33 cellular contexts compared by ENCODE assay signal in genomic region chr4:69907151-69907550, GRCh38. TPM values are rescaled to one million over a fixed set of nuclear protein-coding genes. Genes with fewer than 3 reads are reported as not detected.
DNase-seq lines count a peak whose midpoint lies in the region; ATAC-seq and TF ChIP-seq lines count a peak whose summit lies in the region.
"Had no signal": no experiment of that assay in that cellular context is flagged by ENCODE, and none has a peak within 500 bp of the region (broad histone marks: within the 10 kb centered on the region; RNA-seq: fewer than 3 reads in every experiment).

No MANE protein-coding gene starts in this region.

- H3K27me3 Mint-ChIP-seq in activated CD4-positive, alpha-beta memory T cell treated with anti-CD3 and anti-CD28 coated beads, Interleukin-2, amount 10 ng/mL, durations not matched to agents 7 days and 5 days = no peaks in the 10 kb centered on the region
- peaks cover 1% of the 10 kb centered on the region for H3K27me3 Mint-ChIP-seq in glutamatergic neuron (ENCODE audit: unreplicated experiment)
- H3K27me3 Mint-ChIP-seq: central memory CD8-positive, alpha-beta T cell; memory B cell had no signal

- no peaks in the 10 kb centered on the region for H3K36me3 ChIP-seq in brain microvascular endothelial cell (replicated peaks)
- H3K36me3 ChIP-seq in smooth muscle cell (ENCODE audit: low read depth) = no peaks in the 10 kb centered on the region
- H3K36me3 ChIP-seq: BLaER1, left lung, pancreas had no signal

- no peak for ATAC-seq in GM21528 (IDR thresholded peaks at IDR 0.05; ENCODE audit: low FRiP score, unreplicated experiment)
- ATAC-seq: activated CD4-positive, alpha-beta T cell treated with anti-CD3 and anti-CD28 coated beads for 36 hours; esophagus mucosa; HCT116; left lung; pancreas had no signal

- WGBS in smooth muscle cell (ENCODE audit: low lambda C conversion rate) = 10% methylated on average over 1 of the region's 1 CpG

- no peaks in the 10 kb centered on the region for H3F3A ChIP-seq in smooth muscle cell (ENCODE audit: low read depth)

- no peak overlapping the region for H3K9ac ChIP-seq in smooth muscle cell (ENCODE audit: low read depth)
- H3K9ac ChIP-seq: BLaER1 had no signal

- H3K4me3 ChIP-seq in brain microvascular endothelial cell (ENCODE audit: low read depth, low read length) (no peak overlapping the region), fibroblast of the aortic adventitia (ENCODE audit: low read depth, low read length) (no peak overlapping the region), smooth muscle cell (no peak overlapping the region)
- H3K4me3 ChIP-seq: BLaER1, left lung, pancreas, skin epidermis had no signal

- POLR2A ChIA-PET in activated CD4-positive, alpha-beta memory T cell treated with anti-CD3 and anti-CD28 coated beads, Interleukin-2, amount 10 ng/mL, durations not matched to agents 7 days and 5 days (lab: Charles Lee) = no interaction called here

- H4K20me1 ChIP-seq in smooth muscle cell (ENCODE audit: low read depth) = no peaks in the 10 kb centered on the region
- H4K20me1 ChIP-seq: BLaER1 had no signal

- peak overlapping the region; percentile 52 for H3K4me2 ChIP-seq in smooth muscle cell
- H3K4me2 ChIP-seq: BLaER1 had no signal

- no peak for TF ChIP-seq CTCF in brain microvascular endothelial cell (IDR thresholded peaks at IDR 0.05; ENCODE audit: low read depth, low read length, missing control alignments)
- TF ChIP-seq CTCF in fibroblast of the aortic adventitia (IDR thresholded peaks at IDR 0.05; ENCODE audit: insufficient read depth, low read length) = no peak
- no peak for TF ChIP-seq CTCF in smooth muscle cell (IDR thresholded peaks at IDR 0.05; ENCODE audit: borderline replicate concordance, insufficient read depth, poor library complexity, severe bottlenecking)
- no peak for TF ChIP-seq CTCF in glutamatergic neuron (IDR thresholded peaks at IDR 0.05; ENCODE audit: partially characterized antibody, unreplicated experiment)

- H3K9me3 ChIP-seq in smooth muscle cell (replicated peaks; ENCODE audit: low read depth) = no peaks in the 10 kb centered on the region
- H3K9me3 ChIP-seq: BLaER1, left lung, pancreas had no signal

- peak overlapping the region; percentile 25 for H2AFZ ChIP-seq in smooth muscle cell (ENCODE audit: low read depth)

- peaks cover 5% of the 10 kb centered on the region for H3K4me1 ChIP-seq in smooth muscle cell (ENCODE audit: low read depth)
- H3K4me1 ChIP-seq: BLaER1, left lung, pancreas had no signal

- no peak overlapping the region for H3K4me3 Mint-ChIP-seq in activated CD4-positive, alpha-beta memory T cell treated with anti-CD3 and anti-CD28 coated beads, Interleukin-2, amount 10 ng/mL, durations not matched to agents 7 days and 5 days
- H3K4me3 Mint-ChIP-seq in glutamatergic neuron (ENCODE audit: unreplicated experiment) = no peak overlapping the region
- H3K4me3 Mint-ChIP-seq: activated CD4-positive, alpha-beta T cell treated with anti-CD3 and anti-CD28 coated beads for 36 hours; activated naive CD8-positive, alpha-beta T cell treated with anti-CD3 and anti-CD28 coated beads for 36 hours; central memory CD8-positive, alpha-beta T cell; endodermal cell; memory B cell; T-helper 2 cell treated with Interferon-gamma antibody and Interleukin-4, amounts not matched to agents 5 μg/mL and 100 μg/mL, for 36 hours had no signal

- in situ Hi-C loops in brain microvascular endothelial cell (cut with HindIII; ENCODE audit: low pct_ligation_motif_present, low sequenced_read_pairs) = no loop called here

- H3K9me3 Mint-ChIP-seq in activated CD4-positive, alpha-beta memory T cell treated with anti-CD3 and anti-CD28 coated beads, Interleukin-2, amount 10 ng/mL, durations not matched to agents 7 days and 5 days = no peaks in the 10 kb centered on the region
- H3K9me3 Mint-ChIP-seq in glutamatergic neuron (ENCODE audit: unreplicated experiment) = no peaks in the 10 kb centered on the region
- H3K9me3 Mint-ChIP-seq: activated naive CD8-positive, alpha-beta T cell treated with anti-CD3 and anti-CD28 coated beads for 36 hours; endodermal cell; memory B cell had no signal

- H3K36me3 Mint-ChIP-seq in activated CD4-positive, alpha-beta memory T cell treated with anti-CD3 and anti-CD28 coated beads, Interleukin-2, amount 10 ng/mL, durations not matched to agents 7 days and 5 days (ENCODE audit: low read depth) = no peaks in the 10 kb centered on the region
- H3K36me3 Mint-ChIP-seq in glutamatergic neuron (ENCODE audit: unreplicated experiment) = no peaks in the 10 kb centered on the region
- H3K36me3 Mint-ChIP-seq: activated naive CD8-positive, alpha-beta T cell treated with anti-CD3 and anti-CD28 coated beads for 36 hours; memory B cell had no signal

- DNase-seq in HS-5 (ENCODE audit: low read depth) = peak; percentile 38
- DNase-seq in brain microvascular endothelial cell = peak; percentile 48
- peak; percentile 15 for DNase-seq in fibroblast of the aortic adventitia (ENCODE audit: low read depth)
- DNase-seq in smooth muscle cell (lab: John Stamatoyannopoulos, UW; ENCODE audit: unreplicated experiment) = no peak
- DNase-seq in activated CD4-positive, alpha-beta memory T cell treated with anti-CD3 and anti-CD28 coated beads, Interleukin-2, amount 10 ng/mL, durations not matched to agents 7 days and 5 days = no peak
- no peak for DNase-seq in glutamatergic neuron
- DNase-seq: activated CD4-positive, alpha-beta T cell treated with anti-CD3 and anti-CD28 coated beads for 36 hours; activated CD8-positive, alpha-beta memory T cell treated with anti-CD3 and anti-CD28 coated beads for 24 hours; activated effector memory CD4-positive, alpha-beta T cell treated with anti-CD3 and anti-CD28 coated beads, Interleukin-2, amount 50 U/mL, for 16 hours; activated naive CD8-positive, alpha-beta T cell treated with anti-CD3 and anti-CD28 coated beads for 36 hours; dermis blood vessel endothelial cell; endodermal cell; Kasumi-1; left lung; NCI-H1436; NCI-H345; NCI-H748 treated with DMSO at 0.1 percent for 48 hours; pancreas; SIG-M5; stimulated activated naive CD4-positive, alpha-beta T cell had no signal

- H3K79me2 ChIP-seq in smooth muscle cell (ENCODE audit: low read depth) = no peaks in the 10 kb centered on the region

- H3K4me1 Mint-ChIP-seq in activated CD4-positive, alpha-beta memory T cell treated with anti-CD3 and anti-CD28 coated beads, Interleukin-2, amount 10 ng/mL, durations not matched to agents 7 days and 5 days = peaks cover 2% of the 10 kb centered on the region
- H3K4me1 Mint-ChIP-seq in glutamatergic neuron (ENCODE audit: low read depth, unreplicated experiment) = no peaks in the 10 kb centered on the region
- H3K4me1 Mint-ChIP-seq: activated CD4-positive, alpha-beta T cell treated with anti-CD3 and anti-CD28 coated beads for 36 hours; activated naive CD8-positive, alpha-beta T cell treated with anti-CD3 and anti-CD28 coated beads for 36 hours; central memory CD8-positive, alpha-beta T cell; endodermal cell; memory B cell had no signal

- no peak overlapping the region for H3K27ac Mint-ChIP-seq in activated CD4-positive, alpha-beta memory T cell treated with anti-CD3 and anti-CD28 coated beads, Interleukin-2, amount 10 ng/mL, durations not matched to agents 7 days and 5 days
- no peak overlapping the region for H3K27ac Mint-ChIP-seq in glutamatergic neuron (ENCODE audit: unreplicated experiment)
- H3K27ac Mint-ChIP-seq: activated CD4-positive, alpha-beta T cell treated with anti-CD3 and anti-CD28 coated beads for 36 hours; endodermal cell; memory B cell; T-helper 2 cell treated with Interferon-gamma antibody and Interleukin-4, amounts not matched to agents 5 μg/mL and 100 μg/mL, for 36 hours had no signal

- CTCF ChIA-PET in activated CD4-positive, alpha-beta memory T cell treated with anti-CD3 and anti-CD28 coated beads, Interleukin-2, amount 10 ng/mL, durations not matched to agents 7 days and 5 days (lab: Charles Lee) = no interaction called here

- H3K27me3 ChIP-seq in brain microvascular endothelial cell (replicated peaks) = no peaks in the 10 kb centered on the region
- H3K27me3 ChIP-seq in smooth muscle cell (ENCODE audit: low read depth) = no peaks in the 10 kb centered on the region
- H3K27me3 ChIP-seq: BLaER1, left lung, pancreas had no signal

- H3K27ac ChIP-seq in brain microvascular endothelial cell = peak overlapping the region; percentile 49
- H3K27ac ChIP-seq in smooth muscle cell (ENCODE audit: low read depth) = peak overlapping the region; percentile 75
- H3K27ac ChIP-seq: BLaER1, HL-60, left lung, pancreas, skin epidermis had no signal

RNA-seq across cellular contexts. Expression of gene CSN1S1, which starts 23.7 kb away (rescaled TPM):
- not detected in 2 replicates for total RNA-seq in fibroblast of the aortic adventitia (ENCODE audit: low replicate concordance)
- total RNA-seq in smooth muscle cell = not detected in 2 replicates
- polyA plus RNA-seq in smooth muscle cell = not detected in 2 replicates
- not detected for total RNA-seq in activated CD4-positive, alpha-beta memory T cell treated with anti-CD3 and anti-CD28 coated beads, Interleukin-2, amount 10 ng/mL, durations not matched to agents 7 days and 5 days
- total RNA-seq in glutamatergic neuron (ENCODE audit: unreplicated experiment) = not detected
- total RNA-seq: activated CD4-positive, alpha-beta T cell treated with anti-CD3 and anti-CD28 coated beads for 36 hours; activated naive CD8-positive, alpha-beta T cell treated with anti-CD3 and anti-CD28 coated beads for 36 hours; dermis blood vessel endothelial cell; endodermal cell; esophagus mucosa; left lung; renal cortical epithelial cell; temporal lobe had no signal
- polyA plus RNA-seq: AG04450, neural cell had no signal

RNA-seq across cellular contexts. Expression of gene SULT1E1, which starts 47.2 kb away (rescaled TPM):
- total RNA-seq in fibroblast of the aortic adventitia (ENCODE audit: low replicate concordance) = 0.41 and 1.7 TPM in 2 replicates
- total RNA-seq in smooth muscle cell = not detected in 2 replicates
- polyA plus RNA-seq in smooth muscle cell = not detected in 2 replicates
- total RNA-seq in activated CD4-positive, alpha-beta memory T cell treated with anti-CD3 and anti-CD28 coated beads, Interleukin-2, amount 10 ng/mL, durations not matched to agents 7 days and 5 days = not detected
- total RNA-seq in glutamatergic neuron (ENCODE audit: unreplicated experiment) = not detected
- total RNA-seq: activated CD4-positive, alpha-beta T cell treated with anti-CD3 and anti-CD28 coated beads for 36 hours; activated naive CD8-positive, alpha-beta T cell treated with anti-CD3 and anti-CD28 coated beads for 36 hours; endodermal cell had no signal
- polyA plus RNA-seq: AG04450, neural cell, pancreas had no signal

RNA-seq across cellular contexts. Expression of gene CSN2, which starts 58.4 kb away (rescaled TPM):
- total RNA-seq in fibroblast of the aortic adventitia (ENCODE audit: low replicate concordance) (not detected in 2 replicates), smooth muscle cell (not detected in 2 replicates), glutamatergic neuron (ENCODE audit: unreplicated experiment) (not detected)
- not detected in 2 replicates for polyA plus RNA-seq in smooth muscle cell
- total RNA-seq in activated CD4-positive, alpha-beta memory T cell treated with anti-CD3 and anti-CD28 coated beads, Interleukin-2, amount 10 ng/mL, durations not matched to agents 7 days and 5 days = not detected
- total RNA-seq: activated CD4-positive, alpha-beta T cell treated with anti-CD3 and anti-CD28 coated beads for 36 hours; activated naive CD8-positive, alpha-beta T cell treated with anti-CD3 and anti-CD28 coated beads for 36 hours; dermis blood vessel endothelial cell; endodermal cell; esophagus mucosa; left lung; pancreas; renal cortical epithelial cell; temporal lobe had no signal
- polyA plus RNA-seq: AG04450, neural cell, pancreas had no signal

Comparison
In these comparisons a context has a peak if more than half of its experiments do, and no peak if none do; other contexts are left out.
1. DNase-seq: peak in HS-5 (single experiment), brain microvascular endothelial cell (single experiment) and fibroblast of the aortic adventitia (single experiment); none in smooth muscle cell (single experiment), activated CD4-positive, alpha-beta memory T cell treated with anti-CD3 and anti-CD28 coated beads, Interleukin-2, amount 10 ng/mL, durations not matched to agents 7 days and 5 days (single experiment) and glutamatergic neuron (single experiment).